Comparison of ENCODE assay signal across 1 cellular context in the genomic region with DNA sequence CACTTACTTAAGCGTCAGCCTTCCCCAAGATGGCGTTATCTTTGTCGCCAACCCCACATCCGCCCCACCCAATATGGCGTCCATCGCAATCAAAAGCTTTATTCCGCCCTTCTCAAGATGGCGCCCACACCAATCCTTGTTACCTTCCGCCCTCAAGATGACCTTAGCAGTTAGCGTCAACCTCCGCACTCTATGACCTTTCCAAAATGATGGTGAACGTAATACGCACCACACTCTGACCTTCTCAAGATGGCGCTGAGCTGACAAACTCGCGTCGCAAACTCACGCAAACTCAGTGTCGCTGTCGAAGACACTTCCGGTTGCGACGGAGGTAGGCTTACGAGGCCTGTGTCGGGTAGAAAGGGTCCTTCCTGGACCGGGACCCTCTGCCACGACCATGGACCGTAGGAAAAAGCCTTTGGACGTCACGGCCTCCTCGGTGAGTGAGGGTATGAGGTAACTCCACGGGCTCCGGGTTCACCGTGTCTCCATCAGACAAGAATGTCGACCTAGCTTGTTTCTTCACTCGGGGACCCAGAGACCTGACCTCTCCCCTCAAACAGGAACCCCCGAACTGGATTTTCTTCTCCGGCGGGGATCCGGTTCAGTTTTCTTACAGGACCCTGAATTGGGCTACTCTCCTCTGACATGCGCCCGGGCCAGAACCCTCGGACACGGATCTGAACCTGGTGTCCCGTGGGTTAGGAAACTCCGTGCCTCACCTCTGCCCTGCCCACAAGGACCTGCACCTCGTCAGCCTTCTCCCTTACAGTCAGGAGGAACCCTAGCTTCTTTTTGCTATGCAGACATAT.
A peak's percentile ranks its signal among the peaks of the same experiment; 100 is the strongest.
TF ChIP-seq lines count a peak whose summit lies in the region.

A gene (plus strand): TSS at position 323 of the 812 bp plus-strand sequence. CDS start 75 bp downstream, at position 398.

TF ChIP-seq in HepG2, 621 proteins besides CTCF, POLR2A, EP300 and RAD21 (continued from another document and continues in another):
- TF ChIP-seq, protein P1, sequence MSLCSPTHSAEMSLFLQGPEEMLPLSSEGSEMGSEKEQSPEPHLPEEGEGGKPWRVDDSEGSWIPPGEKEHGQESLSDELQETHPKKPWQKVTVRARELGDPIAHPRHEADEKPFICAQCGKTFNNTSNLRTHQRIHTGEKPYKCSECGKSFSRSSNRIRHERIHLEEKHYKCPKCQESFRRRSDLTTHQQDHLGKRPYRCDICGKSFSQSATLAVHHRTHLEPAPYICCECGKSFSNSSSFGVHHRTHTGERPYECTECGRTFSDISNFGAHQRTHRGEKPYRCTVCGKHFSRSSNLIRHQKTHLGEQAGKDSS (CRISPR knock-in tag; IDR thresholded peaks at IDR 0.05; ENCODE audit: borderline replicate concordance, low read depth) = peak; percentile 62; the same call in 1 of the 2 replicates
- TF ChIP-seq PAF1 (CRISPR knock-in tag; IDR thresholded peaks at IDR 0.05) = no peak
- TF ChIP-seq, protein P2, sequence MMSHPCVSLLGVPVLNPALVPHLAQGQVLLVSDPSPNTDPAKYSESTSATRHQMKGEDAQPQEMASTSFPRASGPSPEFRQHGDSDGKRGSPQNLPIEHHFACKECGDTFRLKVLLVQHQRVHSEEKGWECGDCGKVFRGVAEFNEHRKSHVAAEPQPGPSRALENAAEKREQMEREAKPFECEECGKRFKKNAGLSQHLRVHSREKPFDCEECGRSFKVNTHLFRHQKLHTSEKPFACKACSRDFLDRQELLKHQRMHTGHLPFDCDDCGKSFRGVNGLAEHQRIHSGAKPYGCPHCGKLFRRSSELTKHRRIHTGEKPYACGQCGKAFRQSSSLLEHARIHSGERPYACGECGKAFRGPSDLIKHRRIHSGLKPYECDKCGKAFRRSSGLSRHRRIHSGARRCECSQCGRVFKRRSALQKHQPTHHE (CRISPR knock-in tag; IDR thresholded peaks at IDR 0.05; ENCODE audit: borderline replicate concordance) = peak; percentile 27
- peak; percentile 91; the same call in 1 of the 2 replicates for TF ChIP-seq YEATS2 (CRISPR knock-in tag; IDR thresholded peaks at IDR 0.05; ENCODE audit: borderline replicate concordance)
- 0 out of 2 replicates have a peak, but pooled peaks have one; percentile 17 for TF ChIP-seq ZNF232 (CRISPR knock-in tag; IDR thresholded peaks at IDR 0.05; ENCODE audit: borderline replicate concordance)
- TF ChIP-seq ZNF768 (CRISPR knock-in tag; IDR thresholded peaks at IDR 0.05) = 0 out of 2 replicates have a peak, but pooled peaks have one; percentile 41
- TF ChIP-seq, protein P3, sequence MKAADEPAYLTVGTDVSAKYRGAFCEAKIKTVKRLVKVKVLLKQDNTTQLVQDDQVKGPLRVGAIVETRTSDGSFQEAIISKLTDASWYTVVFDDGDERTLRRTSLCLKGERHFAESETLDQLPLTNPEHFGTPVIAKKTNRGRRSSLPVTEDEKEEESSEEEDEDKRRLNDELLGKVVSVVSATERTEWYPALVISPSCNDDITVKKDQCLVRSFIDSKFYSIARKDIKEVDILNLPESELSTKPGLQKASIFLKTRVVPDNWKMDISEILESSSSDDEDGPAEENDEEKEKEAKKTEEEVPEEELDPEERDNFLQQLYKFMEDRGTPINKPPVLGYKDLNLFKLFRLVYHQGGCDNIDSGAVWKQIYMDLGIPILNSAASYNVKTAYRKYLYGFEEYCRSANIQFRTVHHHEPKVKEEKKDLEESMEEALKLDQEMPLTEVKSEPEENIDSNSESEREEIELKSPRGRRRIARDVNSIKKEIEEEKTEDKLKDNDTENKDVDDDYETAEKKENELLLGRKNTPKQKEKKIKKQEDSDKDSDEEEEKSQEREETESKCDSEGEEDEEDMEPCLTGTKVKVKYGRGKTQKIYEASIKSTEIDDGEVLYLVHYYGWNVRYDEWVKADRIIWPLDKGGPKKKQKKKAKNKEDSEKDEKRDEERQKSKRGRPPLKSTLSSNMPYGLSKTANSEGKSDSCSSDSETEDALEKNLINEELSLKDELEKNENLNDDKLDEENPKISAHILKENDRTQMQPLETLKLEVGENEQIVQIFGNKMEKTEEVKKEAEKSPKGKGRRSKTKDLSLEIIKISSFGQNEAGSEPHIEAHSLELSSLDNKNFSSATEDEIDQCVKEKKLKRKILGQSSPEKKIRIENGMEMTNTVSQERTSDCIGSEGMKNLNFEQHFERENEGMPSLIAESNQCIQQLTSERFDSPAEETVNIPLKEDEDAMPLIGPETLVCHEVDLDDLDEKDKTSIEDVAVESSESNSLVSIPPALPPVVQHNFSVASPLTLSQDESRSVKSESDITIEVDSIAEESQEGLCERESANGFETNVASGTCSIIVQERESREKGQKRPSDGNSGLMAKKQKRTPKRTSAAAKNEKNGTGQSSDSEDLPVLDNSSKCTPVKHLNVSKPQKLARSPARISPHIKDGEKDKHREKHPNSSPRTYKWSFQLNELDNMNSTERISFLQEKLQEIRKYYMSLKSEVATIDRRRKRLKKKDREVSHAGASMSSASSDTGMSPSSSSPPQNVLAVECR (CRISPR knock-in tag; IDR thresholded peaks at IDR 0.05; ENCODE audit: borderline replicate concordance) = peak; percentile 93
- TF ChIP-seq ZSCAN31 (CRISPR knock-in tag; IDR thresholded peaks at IDR 0.05; ENCODE audit: low read depth) = peak; percentile 73
- TF ChIP-seq ATF7 (IDR thresholded peaks at IDR 0.05) = peak; percentile 40; the same call in 1 of the 2 replicates
- peak; percentile 84; the same call in 1 of the 2 replicates for TF ChIP-seq ATF7 (CRISPR knock-in tag; IDR thresholded peaks at IDR 0.05)
- TF ChIP-seq, protein P4, sequence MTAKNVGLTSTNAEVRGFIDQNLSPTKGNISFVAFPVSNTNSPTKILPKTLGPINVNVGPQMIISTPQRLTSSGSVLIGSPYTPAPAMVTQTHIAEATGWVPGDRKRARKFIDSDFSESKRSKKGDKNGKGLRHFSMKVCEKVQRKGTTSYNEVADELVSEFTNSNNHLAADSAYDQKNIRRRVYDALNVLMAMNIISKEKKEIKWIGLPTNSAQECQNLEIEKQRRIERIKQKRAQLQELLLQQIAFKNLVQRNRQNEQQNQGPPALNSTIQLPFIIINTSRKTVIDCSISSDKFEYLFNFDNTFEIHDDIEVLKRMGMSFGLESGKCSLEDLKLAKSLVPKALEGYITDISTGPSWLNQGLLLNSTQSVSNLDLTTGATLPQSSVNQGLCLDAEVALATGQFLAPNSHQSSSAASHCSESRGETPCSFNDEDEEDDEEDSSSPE (CRISPR knock-in tag; IDR thresholded peaks at IDR 0.05) = 0 out of 2 replicates have a peak, but pooled peaks have one; percentile 21
- TF ChIP-seq, protein P5, sequence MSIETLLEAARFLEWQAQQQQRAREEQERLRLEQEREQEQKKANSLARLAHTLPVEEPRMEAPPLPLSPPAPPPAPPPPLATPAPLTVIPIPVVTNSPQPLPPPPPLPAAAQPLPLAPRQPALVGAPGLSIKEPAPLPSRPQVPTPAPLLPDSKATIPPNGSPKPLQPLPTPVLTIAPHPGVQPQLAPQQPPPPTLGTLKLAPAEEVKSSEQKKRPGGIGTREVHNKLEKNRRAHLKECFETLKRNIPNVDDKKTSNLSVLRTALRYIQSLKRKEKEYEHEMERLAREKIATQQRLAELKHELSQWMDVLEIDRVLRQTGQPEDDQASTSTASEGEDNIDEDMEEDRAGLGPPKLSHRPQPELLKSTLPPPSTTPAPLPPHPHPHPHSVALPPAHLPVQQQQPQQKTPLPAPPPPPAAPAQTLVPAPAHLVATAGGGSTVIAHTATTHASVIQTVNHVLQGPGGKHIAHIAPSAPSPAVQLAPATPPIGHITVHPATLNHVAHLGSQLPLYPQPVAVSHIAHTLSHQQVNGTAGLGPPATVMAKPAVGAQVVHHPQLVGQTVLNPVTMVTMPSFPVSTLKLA (IDR thresholded peaks at IDR 0.05) = peak; percentile 36; the same call in 1 of the 2 replicates
- TF ChIP-seq SETDB1 (CRISPR knock-in tag; IDR thresholded peaks at IDR 0.05; ENCODE audit: borderline replicate concordance) = no peak
- peak; percentile 99 for TF ChIP-seq NR2C2 (CRISPR knock-in tag; IDR thresholded peaks at IDR 0.05; ENCODE audit: borderline replicate concordance)
- TF ChIP-seq POLR2AphosphoS5 (IDR thresholded peaks at IDR 0.05; ENCODE audit: low read depth, low read length) = peak; percentile 91
- TF ChIP-seq, protein P6, sequence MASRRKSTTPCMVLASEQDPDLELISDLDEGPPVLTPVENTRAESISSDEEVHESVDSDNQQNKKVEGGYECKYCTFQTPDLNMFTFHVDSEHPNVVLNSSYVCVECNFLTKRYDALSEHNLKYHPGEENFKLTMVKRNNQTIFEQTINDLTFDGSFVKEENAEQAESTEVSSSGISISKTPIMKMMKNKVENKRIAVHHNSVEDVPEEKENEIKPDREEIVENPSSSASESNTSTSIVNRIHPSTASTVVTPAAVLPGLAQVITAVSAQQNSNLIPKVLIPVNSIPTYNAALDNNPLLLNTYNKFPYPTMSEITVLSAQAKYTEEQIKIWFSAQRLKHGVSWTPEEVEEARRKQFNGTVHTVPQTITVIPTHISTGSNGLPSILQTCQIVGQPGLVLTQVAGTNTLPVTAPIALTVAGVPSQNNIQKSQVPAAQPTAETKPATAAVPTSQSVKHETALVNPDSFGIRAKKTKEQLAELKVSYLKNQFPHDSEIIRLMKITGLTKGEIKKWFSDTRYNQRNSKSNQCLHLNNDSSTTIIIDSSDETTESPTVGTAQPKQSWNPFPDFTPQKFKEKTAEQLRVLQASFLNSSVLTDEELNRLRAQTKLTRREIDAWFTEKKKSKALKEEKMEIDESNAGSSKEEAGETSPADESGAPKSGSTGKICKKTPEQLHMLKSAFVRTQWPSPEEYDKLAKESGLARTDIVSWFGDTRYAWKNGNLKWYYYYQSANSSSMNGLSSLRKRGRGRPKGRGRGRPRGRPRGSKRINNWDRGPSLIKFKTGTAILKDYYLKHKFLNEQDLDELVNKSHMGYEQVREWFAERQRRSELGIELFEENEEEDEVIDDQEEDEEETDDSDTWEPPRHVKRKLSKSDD (CRISPR knock-in tag; IDR thresholded peaks at IDR 0.05; ENCODE audit: low read depth) = peak; percentile 100
- no peak for TF ChIP-seq NFIB (CRISPR knock-in tag; IDR thresholded peaks at IDR 0.05; ENCODE audit: borderline replicate concordance)
- TF ChIP-seq, protein P7, sequence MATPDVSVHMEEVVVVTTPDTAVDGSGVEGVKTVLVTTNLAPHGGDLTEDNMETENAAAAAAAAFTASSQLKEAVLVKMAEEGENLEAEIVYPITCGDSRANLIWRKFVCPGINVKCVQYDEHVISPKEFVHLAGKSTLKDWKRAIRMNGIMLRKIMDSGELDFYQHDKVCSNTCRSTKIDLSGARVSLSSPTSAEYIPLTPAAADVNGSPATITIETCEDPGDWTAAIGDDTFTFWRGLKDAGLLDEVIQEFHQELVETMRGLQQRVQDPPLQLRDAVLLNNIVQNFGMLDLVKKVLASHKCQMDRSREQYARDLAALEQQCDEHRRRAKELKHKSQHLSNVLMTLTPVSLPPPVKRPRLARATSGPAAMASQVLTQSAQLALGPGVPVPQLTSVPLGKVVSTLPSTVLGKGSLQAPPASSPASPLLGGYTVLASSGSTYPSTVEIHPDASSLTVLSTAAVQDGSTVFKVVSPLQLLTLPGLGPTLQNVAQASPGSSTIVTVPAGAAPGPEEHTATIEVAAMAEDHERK (CRISPR knock-in tag; IDR thresholded peaks at IDR 0.05; ENCODE audit: low read depth) = peak; percentile 93
- peak; percentile 42; the same call in 1 of the 2 replicates for TF ChIP-seq NCOR1 (IDR thresholded peaks at IDR 0.05; ENCODE audit: borderline replicate concordance, low read length)
- TF ChIP-seq ZNF160 (CRISPR knock-in tag; IDR thresholded peaks at IDR 0.05) = peak; percentile 63; the same call in 1 of the 2 replicates
- peak; percentile 94 for TF ChIP-seq ZMYM4 (CRISPR knock-in tag; IDR thresholded peaks at IDR 0.05)
- TF ChIP-seq ZNF34 (CRISPR knock-in tag; IDR thresholded peaks at IDR 0.05; ENCODE audit: borderline replicate concordance) = peak; percentile 88; the same call in 1 of the 2 replicates
- TF ChIP-seq ZNF598 (CRISPR knock-in tag; IDR thresholded peaks at IDR 0.05; ENCODE audit: borderline replicate concordance) = peak; percentile 8
- TF ChIP-seq ZSCAN29 (CRISPR knock-in tag; conservative IDR thresholded peaks at IDR 0.05) = peak; percentile 66; the same call in 1 of the 2 replicates
- TF ChIP-seq ZNF589 (CRISPR knock-in tag; conservative IDR thresholded peaks at IDR 0.05) = peak; percentile 58; the same call in 1 of the 2 replicates
- peak; percentile 83 for TF ChIP-seq ZNF644 (CRISPR knock-in tag; IDR thresholded peaks at IDR 0.05; ENCODE audit: low read depth)
- peak; percentile 65 to 71 for TF ChIP-seq NR2F1 (CRISPR knock-in tag; IDR thresholded peaks at IDR 0.05)
- TF ChIP-seq FOXM1 (CRISPR knock-in tag; IDR thresholded peaks at IDR 0.05) = no peak
- peak; percentile 45 for TF ChIP-seq IKZF4 (CRISPR knock-in tag; IDR thresholded peaks at IDR 0.05; ENCODE audit: borderline replicate concordance, low read depth, not compliant biosample characterization)
- TF ChIP-seq ZNF878 (CRISPR knock-in tag; IDR thresholded peaks at IDR 0.05) = peak; percentile 76; the same call in 1 of the 2 replicates
- TF ChIP-seq ZBTB7B (CRISPR knock-in tag; IDR thresholded peaks at IDR 0.05) = peak; percentile 87
- peak; percentile 73 for TF ChIP-seq ISL2 (CRISPR knock-in tag; IDR thresholded peaks at IDR 0.05)
- TF ChIP-seq, protein P8, sequence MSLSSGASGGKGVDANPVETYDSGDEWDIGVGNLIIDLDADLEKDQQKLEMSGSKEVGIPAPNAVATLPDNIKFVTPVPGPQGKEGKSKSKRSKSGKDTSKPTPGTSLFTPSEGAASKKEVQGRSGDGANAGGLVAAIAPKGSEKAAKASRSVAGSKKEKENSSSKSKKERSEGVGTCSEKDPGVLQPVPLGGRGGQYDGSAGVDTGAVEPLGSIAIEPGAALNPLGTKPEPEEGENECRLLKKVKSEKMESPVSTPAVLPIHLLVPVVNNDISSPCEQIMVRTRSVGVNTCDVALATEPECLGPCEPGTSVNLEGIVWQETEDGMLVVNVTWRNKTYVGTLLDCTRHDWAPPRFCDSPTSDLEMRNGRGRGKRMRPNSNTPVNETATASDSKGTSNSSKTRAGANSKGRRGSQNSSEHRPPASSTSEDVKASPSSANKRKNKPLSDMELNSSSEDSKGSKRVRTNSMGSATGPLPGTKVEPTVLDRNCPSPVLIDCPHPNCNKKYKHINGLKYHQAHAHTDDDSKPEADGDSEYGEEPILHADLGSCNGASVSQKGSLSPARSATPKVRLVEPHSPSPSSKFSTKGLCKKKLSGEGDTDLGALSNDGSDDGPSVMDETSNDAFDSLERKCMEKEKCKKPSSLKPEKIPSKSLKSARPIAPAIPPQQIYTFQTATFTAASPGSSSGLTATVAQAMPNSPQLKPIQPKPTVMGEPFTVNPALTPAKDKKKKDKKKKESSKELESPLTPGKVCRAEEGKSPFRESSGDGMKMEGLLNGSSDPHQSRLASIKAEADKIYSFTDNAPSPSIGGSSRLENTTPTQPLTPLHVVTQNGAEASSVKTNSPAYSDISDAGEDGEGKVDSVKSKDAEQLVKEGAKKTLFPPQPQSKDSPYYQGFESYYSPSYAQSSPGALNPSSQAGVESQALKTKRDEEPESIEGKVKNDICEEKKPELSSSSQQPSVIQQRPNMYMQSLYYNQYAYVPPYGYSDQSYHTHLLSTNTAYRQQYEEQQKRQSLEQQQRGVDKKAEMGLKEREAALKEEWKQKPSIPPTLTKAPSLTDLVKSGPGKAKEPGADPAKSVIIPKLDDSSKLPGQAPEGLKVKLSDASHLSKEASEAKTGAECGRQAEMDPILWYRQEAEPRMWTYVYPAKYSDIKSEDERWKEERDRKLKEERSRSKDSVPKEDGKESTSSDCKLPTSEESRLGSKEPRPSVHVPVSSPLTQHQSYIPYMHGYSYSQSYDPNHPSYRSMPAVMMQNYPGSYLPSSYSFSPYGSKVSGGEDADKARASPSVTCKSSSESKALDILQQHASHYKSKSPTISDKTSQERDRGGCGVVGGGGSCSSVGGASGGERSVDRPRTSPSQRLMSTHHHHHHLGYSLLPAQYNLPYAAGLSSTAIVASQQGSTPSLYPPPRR (CRISPR knock-in tag; IDR thresholded peaks at IDR 0.05; ENCODE audit: borderline replicate concordance) = peak; percentile 71; the same call in 1 of the 2 replicates
- TF ChIP-seq KDM4B (CRISPR knock-in tag; IDR thresholded peaks at IDR 0.05) = no peak; the same call in 1 of the 2 replicates
- peak; percentile 92; the same call in 1 of the 2 replicates for TF ChIP-seq MEIS1 (CRISPR knock-in tag; IDR thresholded peaks at IDR 0.05; ENCODE audit: borderline replicate concordance)
- peak; percentile 21; the same call in 1 of the 2 replicates for TF ChIP-seq ZNF430 (CRISPR knock-in tag; IDR thresholded peaks at IDR 0.05)
